16 cellular contexts compared by ENCODE assay signal in genomic region chr5:88684136-88684500, GRCh38.
A peak's percentile ranks its signal among the peaks of the same experiment; 100 is the strongest.
DNase-seq lines count a peak whose midpoint lies in the region; ATAC-seq and TF ChIP-seq lines count a peak whose summit lies in the region.
"Had no signal": no experiment of that assay in that cellular context is flagged by ENCODE, and none has a peak within 500 bp of the region (broad histone marks: within the 10 kb centered on the region; RNA-seq: fewer than 3 reads in every experiment).

No MANE protein-coding gene starts in this region.

- no peaks in the 10 kb centered on the region for H3K36me3 Mint-ChIP-seq in GM23338 (ENCODE audit: low read depth)
- peaks cover 7% of the 10 kb centered on the region for H3K36me3 Mint-ChIP-seq in IgD-negative memory B cell
- peaks cover 24% of the 10 kb centered on the region for H3K36me3 Mint-ChIP-seq in central memory CD8-positive, alpha-beta T cell (ENCODE audit: insufficient read depth)
- peaks cover 10 to 27% of the 10 kb centered on the region in 2 donors for H3K36me3 Mint-ChIP-seq in naive B cell
- H3K36me3 Mint-ChIP-seq: activated naive CD4-positive, alpha-beta T cell treated with anti-CD3 and anti-CD28 coated beads, Interleukin-2, amount 50 U/mL, for 24 hours had no signal

- peaks cover 100% of the 10 kb centered on the region for H3K27me3 ChIP-seq in GM23338 (ENCODE audit: insufficient read depth)

- H3K4me3 ChIP-seq in GM23338: peak overlapping the region; percentile 60
- H3K4me3 ChIP-seq: cardiac muscle cell, ovary had no signal

- H3K27ac ChIP-seq in GM23338 (ENCODE audit: low read depth): no peak overlapping the region
- H3K27ac ChIP-seq: BLaER1 treated with 17β-estradiol and CSF1 and Interleukin-3, amounts not matched to agents 10 nM and 100 nM; cardiac muscle cell; ovary had no signal

- H3K9me3 Mint-ChIP-seq in GM23338 (no peaks in the 10 kb centered on the region; the same call in 2 of the 3 replicates), IgD-negative memory B cell (peaks cover 4 to 24% (median 7%) of the 10 kb centered on the region in 3 donors), naive B cell (peaks cover 4 to 61% (median 22%) of the 10 kb centered on the region in 7 donors)
- H3K9me3 Mint-ChIP-seq in central memory CD8-positive, alpha-beta T cell: no peaks in the 10 kb centered on the region

- peaks cover 72% of the 10 kb centered on the region for H3K4me1 ChIP-seq in GM23338 (ENCODE audit: insufficient read depth)

- peak overlapping the region; percentile 86 for H3K4me2 ChIP-seq in GM23338

- DNase-seq in GM23338 (ENCODE audit: low spot score): no peak
- no peak for DNase-seq in central memory CD8-positive, alpha-beta T cell (ENCODE audit: low spot score in 2 of 2)
- DNase-seq in naive B cell: no peak
- DNase-seq in HPDE6-E6E7 (ENCODE audit: extremely low spot score): no peak
- no peak for DNase-seq in NCI-H510A (lab: John Stamatoyannopoulos, UW)
- no peak for DNase-seq in NCI-H146 treated with DMSO at 0.1 percent for 48 hours (lab: John Stamatoyannopoulos, UW; ENCODE audit: unreplicated experiment)
- DNase-seq: activated CD4-positive, alpha-beta T cell treated with anti-CD3 and anti-CD28 coated beads for 4 hours; Karpas-422; midbrain; ovary; stimulated activated naive CD8-positive, alpha-beta T cell treated with anti-CD3 and anti-CD28 coated beads, Interleukin-15, Interleukin-2, amounts not matched to agents 100 U/mL and 50 U/mL, for 24 hours had no signal

- no peaks in the 10 kb centered on the region for H3K36me3 ChIP-seq in GM23338 (ENCODE audit: insufficient read depth)
- H3K36me3 ChIP-seq: BLaER1 treated with 17β-estradiol and CSF1 and Interleukin-3, amounts not matched to agents 10 nM and 100 nM; cardiac muscle cell; ovary had no signal

- H2AFZ ChIP-seq in GM23338: peak overlapping the region; percentile 57; the same call in 1 of the 2 replicates

- peaks cover 98% of the 10 kb centered on the region for H3K27me3 Mint-ChIP-seq in GM23338 (ENCODE audit: insufficient read depth, low read depth, poor library complexity)
- peaks cover 79% of the 10 kb centered on the region for H3K27me3 Mint-ChIP-seq in IgD-negative memory B cell
- peaks cover 97% of the 10 kb centered on the region for H3K27me3 Mint-ChIP-seq in central memory CD8-positive, alpha-beta T cell
- peaks cover 63 to 83% (median 76%) of the 10 kb centered on the region in 3 donors for H3K27me3 Mint-ChIP-seq in naive B cell

- peaks cover 57% of the 10 kb centered on the region for H3K4me1 Mint-ChIP-seq in GM23338
- peaks cover 3 to 7% (median 6%) of the 10 kb centered on the region in 3 donors for H3K4me1 Mint-ChIP-seq in IgD-negative memory B cell
- H3K4me1 Mint-ChIP-seq in central memory CD8-positive, alpha-beta T cell: peaks cover 7% of the 10 kb centered on the region
- H3K4me1 Mint-ChIP-seq in naive B cell: peaks cover 17 to 22% (median 19%) of the 10 kb centered on the region in 3 donors

- TF ChIP-seq CTCF in GM23338 (conservative IDR thresholded peaks at IDR 0.05; ENCODE audit: low read depth in 2 of 2): no peak

- H3K27ac Mint-ChIP-seq in GM23338 (no peak overlapping the region), IgD-negative memory B cell (peak overlapping the region; percentile 88 to 92 (median 89)), naive B cell (peak overlapping the region in 4 of 6 donors; percentile 59 to 94 (median 92))
- H3K27ac Mint-ChIP-seq in central memory CD8-positive, alpha-beta T cell (ENCODE audit: low read depth): peak overlapping the region; percentile 10
- H3K27ac Mint-ChIP-seq: activated naive CD4-positive, alpha-beta T cell treated with anti-CD3 and anti-CD28 coated beads, Interleukin-2, amount 50 U/mL, for 24 hours; T-cell had no signal

- no peaks in the 10 kb centered on the region for H3K9me2 ChIP-seq in GM23338 (ENCODE audit: insufficient read depth)

- ATAC-seq in GM23338 (peak; percentile 6; the same call in 2 of the 3 replicates), naive B cell (ENCODE audit: low read depth in 2 of 2) (no peak)
- ATAC-seq in central memory CD8-positive, alpha-beta T cell (replicated peaks; ENCODE audit: extremely low read depth, poor library complexity, severe bottlenecking): no peak
- ATAC-seq: stimulated activated naive CD8-positive, alpha-beta T cell treated with anti-CD3 and anti-CD28 coated beads, Interleukin-15, Interleukin-2, amounts not matched to agents 100 U/mL and 50 U/mL, for 24 hours had no signal

- no peaks in the 10 kb centered on the region for H3K79me2 ChIP-seq in GM23338 (replicated peaks; ENCODE audit: insufficient read depth)

- peaks cover 16% of the 10 kb centered on the region for H3F3A ChIP-seq in GM23338 (replicated peaks; ENCODE audit: low read depth)

- peaks cover 12% of the 10 kb centered on the region for H4K20me1 ChIP-seq in GM23338 (replicated peaks; ENCODE audit: insufficient read depth)

- peak overlapping the region; percentile 71 for H3K4me3 Mint-ChIP-seq in GM23338
- H3K4me3 Mint-ChIP-seq in IgD-negative memory B cell: peak overlapping the region in 1 of 4 donors; percentile 74
- no peak overlapping the region for H3K4me3 Mint-ChIP-seq in central memory CD8-positive, alpha-beta T cell
- peak overlapping the region in 4 of 8 donors; percentile 24 to 54 (median 46) for H3K4me3 Mint-ChIP-seq in naive B cell
- H3K4me3 Mint-ChIP-seq: activated naive CD4-positive, alpha-beta T cell treated with anti-CD3 and anti-CD28 coated beads, Interleukin-2, amount 50 U/mL, for 24 hours had no signal

TF ChIP-seq in GM23338, 12 proteins besides CTCF, POLR2A, EP300 and RAD21:
- TF ChIP-seq CREB1 (CRISPR knock-in tag; IDR thresholded peaks at IDR 0.05; ENCODE audit: low read depth): no peak
- no peak for TF ChIP-seq ZNF462 (CRISPR knock-in tag; IDR thresholded peaks at IDR 0.05)
- no peak for TF ChIP-seq EZH2phosphoT487 (IDR thresholded peaks at IDR 0.05; ENCODE audit: unreplicated experiment)
